In the genomic region with DNA sequence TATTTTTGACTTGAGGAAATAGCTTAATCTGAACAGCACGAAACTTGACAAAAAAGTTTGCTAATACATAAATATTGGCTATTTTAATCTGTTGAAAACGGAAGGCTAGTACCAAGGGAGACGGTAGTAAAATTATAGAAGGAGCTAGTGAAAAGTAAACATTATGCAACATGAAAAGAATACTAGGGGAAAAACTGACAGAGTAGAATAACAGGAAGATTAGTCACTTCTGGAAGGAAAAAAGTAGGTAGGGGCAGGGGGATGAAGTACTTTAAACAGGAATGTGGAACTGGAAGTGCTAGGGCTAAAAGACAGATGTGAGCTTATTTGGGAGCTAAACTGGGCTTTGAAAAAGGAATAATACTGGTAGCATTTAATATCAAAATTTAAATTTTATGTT, we compare ENCODE assay signal across 1 cellular context.
TF ChIP-seq lines count a peak whose summit lies in the region.

No MANE protein-coding gene starts in this region.

TF ChIP-seq in HepG2, 621 proteins besides CTCF, POLR2A, EP300 and RAD21 (continued from another document and continues in another):
- TF ChIP-seq, protein P1, sequence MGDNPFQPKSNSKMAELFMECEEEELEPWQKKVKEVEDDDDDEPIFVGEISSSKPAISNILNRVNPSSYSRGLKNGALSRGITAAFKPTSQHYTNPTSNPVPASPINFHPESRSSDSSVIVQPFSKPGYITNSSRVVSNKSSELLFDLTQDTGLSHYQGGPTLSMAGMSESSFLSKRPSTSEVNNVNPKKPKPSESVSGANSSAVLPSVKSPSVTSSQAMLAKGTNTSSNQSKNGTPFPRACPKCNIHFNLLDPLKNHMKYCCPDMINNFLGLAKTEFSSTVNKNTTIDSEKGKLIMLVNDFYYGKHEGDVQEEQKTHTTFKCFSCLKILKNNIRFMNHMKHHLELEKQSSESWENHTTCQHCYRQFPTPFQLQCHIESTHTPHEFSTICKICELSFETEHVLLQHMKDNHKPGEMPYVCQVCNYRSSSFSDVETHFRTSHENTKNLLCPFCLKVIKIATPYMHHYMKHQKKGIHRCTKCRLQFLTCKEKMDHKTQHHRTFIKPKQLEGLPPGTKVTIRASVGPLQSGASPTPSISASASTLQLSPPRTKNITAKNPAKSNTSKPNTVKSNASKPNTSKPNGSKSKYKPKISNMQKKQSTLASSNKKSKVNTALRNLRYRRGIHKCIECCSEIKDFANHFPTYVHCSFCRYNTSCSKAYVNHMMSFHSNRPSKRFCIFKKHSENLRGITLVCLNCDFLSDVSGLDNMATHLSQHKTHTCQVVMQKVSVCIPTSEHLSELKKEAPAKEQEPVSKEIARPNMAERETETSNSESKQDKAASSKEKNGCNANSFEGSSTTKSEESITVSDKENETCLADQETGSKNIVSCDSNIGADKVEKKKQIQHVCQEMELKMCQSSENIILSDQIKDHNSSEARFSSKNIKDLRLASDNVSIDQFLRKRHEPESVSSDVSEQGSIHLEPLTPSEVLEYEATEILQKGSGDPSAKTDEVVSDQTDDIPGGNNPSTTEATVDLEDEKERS (CRISPR knock-in tag; IDR thresholded peaks at IDR 0.05): no peak
- TF ChIP-seq, protein P2, sequence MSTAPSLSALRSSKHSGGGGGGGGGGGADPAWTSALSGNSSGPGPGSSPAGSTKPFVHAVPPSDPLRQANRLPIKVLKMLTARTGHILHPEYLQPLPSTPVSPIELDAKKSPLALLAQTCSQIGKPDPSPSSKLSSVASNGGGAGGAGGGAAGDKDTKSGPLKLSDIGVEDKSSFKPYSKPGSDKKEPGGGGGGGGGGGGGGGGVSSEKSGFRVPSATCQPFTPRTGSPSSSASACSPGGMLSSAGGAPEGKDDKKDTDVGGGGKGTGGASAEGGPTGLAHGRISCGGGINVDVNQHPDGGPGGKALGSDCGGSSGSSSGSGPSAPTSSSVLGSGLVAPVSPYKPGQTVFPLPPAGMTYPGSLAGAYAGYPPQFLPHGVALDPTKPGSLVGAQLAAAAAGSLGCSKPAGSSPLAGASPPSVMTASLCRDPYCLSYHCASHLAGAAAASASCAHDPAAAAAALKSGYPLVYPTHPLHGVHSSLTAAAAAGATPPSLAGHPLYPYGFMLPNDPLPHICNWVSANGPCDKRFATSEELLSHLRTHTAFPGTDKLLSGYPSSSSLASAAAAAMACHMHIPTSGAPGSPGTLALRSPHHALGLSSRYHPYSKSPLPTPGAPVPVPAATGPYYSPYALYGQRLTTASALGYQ (CRISPR knock-in tag; IDR thresholded peaks at IDR 0.05): peak; percentile 67; the same call in 1 of the 2 replicates
- TF ChIP-seq SIX1 (CRISPR knock-in tag; IDR thresholded peaks at IDR 0.05; ENCODE audit: borderline replicate concordance) (peak; percentile 46; the same call in 1 of the 2 replicates), MEF2D (CRISPR knock-in tag; IDR thresholded peaks at IDR 0.05) (peak; percentile 34; the same call in 1 of the 2 replicates), NONO (IDR thresholded peaks at IDR 0.05) (no peak), NONO (CRISPR knock-in tag; conservative IDR thresholded peaks at IDR 0.05) (no peak), SOX13 (IDR thresholded peaks at IDR 0.05) (no peak), SOX13 (CRISPR knock-in tag; conservative IDR thresholded peaks at IDR 0.05 in 1 of 2, IDR thresholded peaks at IDR 0.05 in 1 of 2) (peak in 1 of 2 experiments; percentile 50; a peak in 1 of 4 replicates), ZBTB21 (CRISPR knock-in tag; IDR thresholded peaks at IDR 0.05) (no peak), POLR2G (IDR thresholded peaks at IDR 0.05; ENCODE audit: low read depth, low read length) (no peak), ERF (CRISPR knock-in tag; IDR thresholded peaks at IDR 0.05) (no peak), RARA (CRISPR knock-in tag; IDR thresholded peaks at IDR 0.05) (peak; percentile 30; the same call in 1 of the 2 replicates), U2AF2 (IDR thresholded peaks at IDR 0.05; ENCODE audit: low read depth, low read length) (no peak), ZNF160 (CRISPR knock-in tag; IDR thresholded peaks at IDR 0.05) (no peak), ZNF619 (CRISPR knock-in tag; IDR thresholded peaks at IDR 0.05) (no peak), SOX5 (CRISPR knock-in tag; IDR thresholded peaks at IDR 0.05; ENCODE audit: borderline replicate concordance) (peak; percentile 59; the same call in 1 of the 2 replicates), GLI4 (CRISPR knock-in tag; IDR thresholded peaks at IDR 0.05; ENCODE audit: borderline replicate concordance) (no peak), ZNF709 (CRISPR knock-in tag; IDR thresholded peaks at IDR 0.05) (no peak)
- TF ChIP-seq, protein P3, sequence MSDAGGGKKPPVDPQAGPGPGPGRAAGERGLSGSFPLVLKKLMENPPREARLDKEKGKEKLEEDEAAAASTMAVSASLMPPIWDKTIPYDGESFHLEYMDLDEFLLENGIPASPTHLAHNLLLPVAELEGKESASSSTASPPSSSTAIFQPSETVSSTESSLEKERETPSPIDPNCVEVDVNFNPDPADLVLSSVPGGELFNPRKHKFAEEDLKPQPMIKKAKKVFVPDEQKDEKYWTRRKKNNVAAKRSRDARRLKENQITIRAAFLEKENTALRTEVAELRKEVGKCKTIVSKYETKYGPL (CRISPR knock-in tag; IDR thresholded peaks at IDR 0.05): peak; percentile 82; the same call in 1 of the 2 replicates
- TF ChIP-seq, protein P4, sequence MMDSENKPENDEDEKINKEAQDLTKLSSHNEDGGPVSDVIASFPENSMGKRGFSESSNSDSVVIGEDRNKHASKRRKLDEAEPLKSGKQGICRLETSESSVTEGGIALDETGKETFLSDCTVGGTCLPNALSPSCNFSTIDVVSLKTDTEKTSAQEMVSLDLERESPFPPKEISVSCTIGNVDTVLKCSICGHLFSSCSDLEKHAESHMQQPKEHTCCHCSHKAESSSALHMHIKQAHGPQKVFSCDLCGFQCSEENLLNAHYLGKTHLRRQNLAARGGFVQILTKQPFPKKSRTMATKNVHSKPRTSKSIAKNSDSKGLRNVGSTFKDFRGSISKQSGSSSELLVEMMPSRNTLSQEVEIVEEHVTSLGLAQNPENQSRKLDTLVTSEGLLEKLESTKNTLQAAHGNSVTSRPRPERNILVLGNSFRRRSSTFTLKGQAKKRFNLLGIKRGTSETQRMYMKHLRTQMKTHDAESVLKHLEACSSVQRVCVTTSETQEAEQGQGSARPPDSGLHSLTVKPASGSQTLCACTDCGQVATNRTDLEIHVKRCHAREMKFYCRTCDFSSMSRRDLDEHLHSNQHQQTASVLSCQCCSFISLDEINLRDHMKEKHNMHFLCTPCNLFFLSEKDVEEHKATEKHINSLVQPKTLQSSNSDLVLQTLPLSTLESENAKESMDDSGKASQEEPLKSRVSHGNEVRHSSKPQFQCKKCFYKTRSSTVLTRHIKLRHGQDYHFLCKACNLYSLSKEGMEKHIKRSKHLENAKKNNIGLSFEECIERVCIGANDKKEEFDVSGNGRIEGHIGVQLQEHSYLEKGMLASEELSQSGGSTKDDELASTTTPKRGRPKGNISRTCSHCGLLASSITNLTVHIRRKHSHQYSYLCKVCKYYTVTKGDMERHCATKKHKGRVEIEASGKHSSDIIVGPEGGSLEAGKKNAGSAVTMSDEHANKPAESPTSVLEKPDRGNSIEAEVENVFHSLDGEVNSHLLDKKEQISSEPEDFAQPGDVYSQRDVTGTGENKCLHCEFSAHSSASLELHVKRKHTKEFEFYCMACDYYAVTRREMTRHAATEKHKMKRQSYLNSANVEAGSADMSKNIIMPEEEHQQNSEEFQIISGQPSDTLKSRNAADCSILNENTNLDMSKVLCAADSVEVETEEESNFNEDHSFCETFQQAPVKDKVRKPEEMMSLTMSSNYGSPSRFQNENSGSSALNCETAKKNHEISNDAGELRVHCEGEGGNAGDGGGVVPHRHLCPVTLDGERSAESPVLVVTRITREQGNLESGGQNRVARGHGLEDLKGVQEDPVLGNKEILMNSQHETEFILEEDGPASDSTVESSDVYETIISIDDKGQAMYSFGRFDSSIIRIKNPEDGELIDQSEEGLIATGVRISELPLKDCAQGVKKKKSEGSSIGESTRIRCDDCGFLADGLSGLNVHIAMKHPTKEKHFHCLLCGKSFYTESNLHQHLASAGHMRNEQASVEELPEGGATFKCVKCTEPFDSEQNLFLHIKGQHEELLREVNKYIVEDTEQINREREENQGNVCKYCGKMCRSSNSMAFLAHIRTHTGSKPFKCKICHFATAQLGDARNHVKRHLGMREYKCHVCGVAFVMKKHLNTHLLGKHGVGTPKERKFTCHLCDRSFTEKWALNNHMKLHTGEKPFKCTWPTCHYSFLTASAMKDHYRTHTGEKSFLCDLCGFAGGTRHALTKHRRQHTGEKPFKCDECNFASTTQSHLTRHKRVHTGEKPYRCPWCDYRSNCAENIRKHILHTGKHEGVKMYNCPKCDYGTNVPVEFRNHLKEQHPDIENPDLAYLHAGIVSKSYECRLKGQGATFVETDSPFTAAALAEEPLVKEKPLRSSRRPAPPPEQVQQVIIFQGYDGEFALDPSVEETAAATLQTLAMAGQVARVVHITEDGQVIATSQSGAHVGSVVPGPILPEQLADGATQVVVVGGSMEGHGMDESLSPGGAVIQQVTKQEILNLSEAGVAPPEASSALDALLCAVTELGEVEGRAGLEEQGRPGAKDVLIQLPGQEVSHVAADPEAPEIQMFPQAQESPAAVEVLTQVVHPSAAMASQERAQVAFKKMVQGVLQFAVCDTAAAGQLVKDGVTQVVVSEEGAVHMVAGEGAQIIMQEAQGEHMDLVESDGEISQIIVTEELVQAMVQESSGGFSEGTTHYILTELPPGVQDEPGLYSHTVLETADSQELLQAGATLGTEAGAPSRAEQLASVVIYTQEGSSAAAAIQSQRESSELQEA (CRISPR knock-in tag; IDR thresholded peaks at IDR 0.05; ENCODE audit: not compliant biosample characterization): no peak
- TF ChIP-seq, protein P5, sequence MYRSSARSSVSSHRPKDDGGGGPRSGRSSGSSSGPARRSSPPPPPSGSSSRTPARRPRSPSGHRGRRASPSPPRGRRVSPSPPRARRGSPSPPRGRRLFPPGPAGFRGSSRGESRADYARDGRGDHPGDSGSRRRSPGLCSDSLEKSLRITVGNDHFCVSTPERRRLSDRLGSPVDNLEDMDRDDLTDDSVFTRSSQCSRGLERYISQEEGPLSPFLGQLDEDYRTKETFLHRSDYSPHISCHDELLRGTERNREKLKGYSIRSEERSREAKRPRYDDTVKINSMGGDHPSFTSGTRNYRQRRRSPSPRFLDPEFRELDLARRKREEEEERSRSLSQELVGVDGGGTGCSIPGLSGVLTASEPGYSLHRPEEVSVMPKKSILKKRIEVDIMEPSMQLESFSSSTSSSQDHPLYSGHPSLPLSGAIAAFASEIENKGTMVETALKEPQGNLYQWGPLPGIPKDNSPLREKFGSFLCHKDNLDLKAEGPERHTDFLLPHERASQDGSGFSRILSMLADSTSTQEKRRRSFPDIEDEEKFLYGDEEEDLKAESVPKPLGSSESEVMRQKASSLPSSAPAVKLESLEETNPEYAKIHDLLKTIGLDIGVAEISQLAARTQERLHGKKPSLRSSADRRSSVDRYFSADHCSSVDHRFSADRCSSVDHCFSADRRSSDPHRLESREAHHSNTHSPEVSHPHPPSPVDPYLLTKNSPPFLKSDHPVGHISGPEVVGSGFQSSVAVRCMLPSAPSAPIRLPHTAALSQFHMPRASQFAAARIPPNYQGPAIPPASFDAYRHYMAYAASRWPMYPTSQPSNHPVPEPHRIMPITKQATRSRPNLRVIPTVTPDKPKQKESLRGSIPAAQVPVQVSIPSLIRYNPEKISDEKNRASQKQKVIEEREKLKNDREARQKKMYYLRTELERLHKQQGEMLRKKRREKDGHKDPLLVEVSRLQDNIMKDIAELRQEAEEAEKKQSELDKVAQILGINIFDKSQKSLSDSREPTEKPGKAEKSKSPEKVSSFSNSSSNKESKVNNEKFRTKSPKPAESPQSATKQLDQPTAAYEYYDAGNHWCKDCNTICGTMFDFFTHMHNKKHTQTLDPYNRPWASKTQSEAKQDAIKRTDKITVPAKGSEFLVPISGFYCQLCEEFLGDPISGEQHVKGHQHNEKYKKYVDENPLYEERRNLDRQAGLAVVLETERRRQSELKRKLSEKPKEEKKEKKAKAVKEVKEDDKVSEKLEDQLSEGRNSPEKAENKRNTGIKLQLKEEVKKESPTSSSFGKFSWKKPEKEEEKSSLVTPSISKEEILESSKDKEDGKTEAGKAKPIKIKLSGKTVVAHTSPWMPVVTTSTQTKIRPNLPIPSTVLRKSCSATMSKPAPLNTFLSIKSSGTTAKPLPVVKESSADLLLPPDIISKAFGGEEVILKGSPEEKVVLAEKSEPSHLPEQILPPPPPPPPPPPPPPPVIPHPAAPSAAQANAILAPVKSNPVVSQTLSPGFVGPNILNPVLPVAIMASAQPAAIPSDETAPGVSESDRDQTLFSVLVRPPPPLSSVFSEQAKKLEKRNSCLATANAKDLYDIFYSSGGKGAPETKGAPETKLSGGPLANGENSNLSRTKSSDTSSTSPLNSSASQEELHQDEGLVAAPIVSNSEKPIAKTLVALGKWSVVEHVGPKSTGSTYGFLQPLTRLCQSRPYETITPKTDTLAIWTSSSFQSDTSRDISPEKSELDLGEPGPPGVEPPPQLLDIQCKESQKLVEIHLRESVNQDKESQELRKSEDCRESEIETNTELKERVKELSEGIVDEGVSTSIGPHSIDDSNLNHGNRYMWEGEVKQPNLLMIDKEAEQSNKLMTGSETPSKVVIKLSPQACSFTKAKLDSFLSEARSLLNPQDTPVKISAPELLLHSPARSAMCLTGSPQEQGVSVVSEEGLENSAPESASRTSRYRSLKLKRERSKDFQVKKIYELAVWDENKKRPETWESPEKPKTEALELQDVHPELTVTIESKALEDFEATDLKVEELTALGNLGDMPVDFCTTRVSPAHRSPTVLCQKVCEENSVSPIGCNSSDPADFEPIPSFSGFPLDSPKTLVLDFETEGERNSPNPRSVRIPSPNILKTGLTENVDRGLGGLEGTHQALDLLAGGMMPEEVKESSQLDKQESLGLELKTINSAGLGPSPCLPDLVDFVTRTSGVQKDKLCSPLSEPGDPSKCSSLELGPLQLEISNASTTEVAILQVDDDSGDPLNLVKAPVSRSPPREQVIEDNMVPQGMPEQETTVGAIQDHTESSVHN (CRISPR knock-in tag; IDR thresholded peaks at IDR 0.05): no peak
